In the genomic region with DNA sequence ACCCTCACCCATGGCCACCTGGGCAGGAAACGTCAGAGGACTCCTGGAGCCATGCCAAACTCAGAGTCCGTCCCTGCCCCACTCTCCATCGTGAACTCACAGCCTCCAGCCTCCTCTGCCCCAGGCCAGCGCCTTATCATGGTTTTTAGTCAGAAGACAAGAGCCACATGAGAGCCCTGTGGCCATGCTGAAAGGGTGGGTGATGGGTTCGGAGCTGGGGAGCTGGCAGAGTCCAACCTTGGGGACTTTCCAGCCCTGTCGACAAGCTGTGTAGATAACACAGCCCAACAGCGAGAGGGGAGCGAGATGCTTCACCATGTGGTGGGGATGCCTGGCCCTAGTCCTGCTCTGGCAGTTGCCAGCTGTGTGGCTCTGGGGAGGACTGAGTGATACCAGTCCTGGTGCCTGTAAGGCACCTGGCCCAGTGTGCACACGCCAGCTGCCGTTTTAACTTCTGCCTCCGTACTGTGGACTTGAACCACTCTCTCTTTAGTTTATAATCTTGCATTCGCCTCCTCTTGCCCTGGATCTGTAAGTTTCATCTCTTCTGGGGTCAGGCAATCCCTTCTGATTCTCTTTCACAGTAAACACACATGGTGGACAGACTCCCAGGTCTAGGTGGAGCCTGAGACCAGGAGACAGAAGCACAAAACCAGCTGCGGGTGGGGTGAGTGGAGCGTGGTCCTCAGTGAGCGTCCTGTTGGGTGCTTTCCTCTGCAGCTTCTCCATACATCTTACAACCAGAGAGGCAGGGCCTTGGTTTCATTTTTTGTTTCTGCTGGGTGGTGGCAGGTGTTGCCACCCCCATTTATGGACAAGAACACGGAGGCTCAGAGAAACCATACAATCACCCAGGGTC, we compare ENCODE assay signal across 8 cellular contexts. TPM values are rescaled to one million over a fixed set of nuclear protein-coding genes. Genes with fewer than 3 reads are reported as not detected.
DNase-seq lines count a peak whose midpoint lies in the region; ATAC-seq and TF ChIP-seq lines count a peak whose summit lies in the region.

No MANE protein-coding gene starts in this region.

- H3K9me3 ChIP-seq in right cardiac atrium (ENCODE audit: control insufficient read depth, low read length) (no peaks in the 10 kb centered on the region), SJCRH30 (replicated peaks) (no peaks in the 10 kb centered on the region)
- no peaks in the 10 kb centered on the region for H3K9me3 ChIP-seq in effector memory CD4-positive, alpha-beta T cell (ENCODE audit: control insufficient read depth, low read length)

- WGBS in right cardiac atrium: 59% methylated on average over 16 of the region's 16 CpGs

- ATAC-seq in GM18505 (IDR thresholded peaks at IDR 0.05; ENCODE audit: unreplicated experiment): peak; percentile 71
- ATAC-seq in GM21381 (IDR thresholded peaks at IDR 0.05; ENCODE audit: unreplicated experiment): peak; percentile 66
- peak; percentile 67 for ATAC-seq in HG03521 (IDR thresholded peaks at IDR 0.05; ENCODE audit: unreplicated experiment)
- peak; percentile 59 to 77 for ATAC-seq in right cardiac atrium

- no peak overlapping the region for H3K27ac ChIP-seq in right cardiac atrium (ENCODE audit: low read length)
- no peak overlapping the region for H3K27ac ChIP-seq in effector memory CD4-positive, alpha-beta T cell (ENCODE audit: insufficient read depth, low read length, poor library complexity, severe bottlenecking)
- no peak overlapping the region for H3K27ac ChIP-seq in SJCRH30

- DNase-seq in right cardiac atrium (peak; percentile 35 to 82 (median 81)), AG20443 (ENCODE audit: low spot score) (no peak), SJCRH30 (no peak), SHP77 (lab: John Stamatoyannopoulos, UW) (no peak)
- DNase-seq in effector memory CD4-positive, alpha-beta T cell: no peak

- peak; percentile 36 for TF ChIP-seq POLR2A in GM18505 (IDR thresholded peaks at IDR 0.05; ENCODE audit: borderline replicate concordance, extremely low read depth, insufficient read depth, insufficient read length)

- H3K4me1 ChIP-seq in right cardiac atrium (ENCODE audit: control insufficient read depth, insufficient read depth, low read length) (peaks cover 4% of the 10 kb centered on the region), SJCRH30 (no peaks in the 10 kb centered on the region)
- H3K4me1 ChIP-seq in effector memory CD4-positive, alpha-beta T cell (ENCODE audit: control insufficient read depth, insufficient read depth, low read length, poor library complexity, severe bottlenecking): no peaks in the 10 kb centered on the region

- H3K36me3 ChIP-seq in effector memory CD4-positive, alpha-beta T cell (ENCODE audit: control insufficient read depth, insufficient read depth, low read length): no peaks in the 10 kb centered on the region
- no peaks in the 10 kb centered on the region for H3K36me3 ChIP-seq in SJCRH30

- intact Hi-C loops in right cardiac atrium (cut with DNase I): no loop called here

- H3K27me3 ChIP-seq in right cardiac atrium (ENCODE audit: control insufficient read depth, insufficient read depth) (no peaks in the 10 kb centered on the region), SJCRH30 (no peaks in the 10 kb centered on the region)
- H3K27me3 ChIP-seq in effector memory CD4-positive, alpha-beta T cell (replicated peaks; ENCODE audit: control insufficient read depth, insufficient read depth, low read length, poor library complexity, severe bottlenecking): no peaks in the 10 kb centered on the region

- H3K4me3 ChIP-seq in right cardiac atrium (ENCODE audit: low read length) (no peak overlapping the region), SJCRH30 (no peak overlapping the region)
- no peak overlapping the region for H3K4me3 ChIP-seq in effector memory CD4-positive, alpha-beta T cell (ENCODE audit: insufficient read depth, low read depth, low read length, poor library complexity, severe bottlenecking)

RNA-seq across cellular contexts. Expression of gene RIN3, which starts 55.3 kb away (rescaled TPM):
- total RNA-seq in right cardiac atrium: 10 to 100 TPM; 10.3 to 15.2 (median 14.6) TPM
- polyA plus RNA-seq in right cardiac atrium: 7.5 TPM
- total RNA-seq in SJCRH30 (2014; rRNA removed; shearing (Covaris generic)): not detected in 2 replicates

Comparison
In these comparisons a context has a peak if more than half of its experiments do, and no peak if none do; other contexts are left out.
1. DNase-seq: peak in right cardiac atrium (3 of 3); none in effector memory CD4-positive, alpha-beta T cell (0 of 3), AG20443 (single experiment), SJCRH30 (0 of 2) and SHP77 (0 of 2).
2. RNA of gene RIN3, which starts 55.3 kb away (total RNA-seq): 10.3 to 15.2 TPM in right cardiac atrium; not detected in SJCRH30; every median in the first group is over 10 times any median in the second.
3. Peak in every context shown above with its lines, with median percentiles within 50 percentile points of each other: ATAC-seq.